27 cellular contexts compared by ENCODE assay signal in genomic region chr21:25759573-25759972, GRCh38. TPM values are rescaled to one million over a fixed set of nuclear protein-coding genes. Genes with fewer than 3 reads are reported as not detected.
A peak's percentile ranks its signal among the peaks of the same experiment; 100 is the strongest.
DNase-seq lines count a peak whose midpoint lies in the region; ATAC-seq and TF ChIP-seq lines count a peak whose summit lies in the region.
"Had no signal": no experiment of that assay in that cellular context is flagged by ENCODE, and none has a peak within 500 bp of the region (broad histone marks: within the 10 kb centered on the region; RNA-seq: fewer than 3 reads in every experiment).

No MANE protein-coding gene starts in this region.

- H2BK12ac ChIP-seq in mesenchymal stem cell (ENCODE audit: low read length in 2 of 2) = no peak overlapping the region

- H3K9me3 ChIP-seq in mesenchymal stem cell (ENCODE audit: control insufficient read depth, low read length) = no peaks in the 10 kb centered on the region
- no peaks in the 10 kb centered on the region for H3K9me3 ChIP-seq in transverse colon
- H3K9me3 ChIP-seq: BLaER1 treated with 17β-estradiol and CSF1 and Interleukin-3, amounts not matched to agents 10 nM and 100 nM; upper lobe of left lung had no signal

- no peak for TF ChIP-seq POLR2A in transverse colon (IDR thresholded peaks at IDR 0.05)

- no peak overlapping the region for H2BK120ac ChIP-seq in mesenchymal stem cell (ENCODE audit: low read depth, low read length)

- no peak overlapping the region for H4K8ac ChIP-seq in mesenchymal stem cell (ENCODE audit: low read length)

- H3K4me1 ChIP-seq in mesenchymal stem cell (ENCODE audit: control insufficient read depth, insufficient read depth, low read depth, low read length) = no peaks in the 10 kb centered on the region
- no peaks in the 10 kb centered on the region for H3K4me1 ChIP-seq in transverse colon
- H3K4me1 ChIP-seq: BLaER1 treated with 17β-estradiol and CSF1 and Interleukin-3, amounts not matched to agents 10 nM and 100 nM had no signal

- no peak overlapping the region for H2BK15ac ChIP-seq in mesenchymal stem cell (ENCODE audit: low read depth, poor library complexity, severe bottlenecking)

- intact Hi-C loops in transverse colon (cut with DNase I; ENCODE audit: low total_unique reads) = no loop called here

- H3K27me3 Mint-ChIP-seq in activated naive CD4-positive, alpha-beta T cell treated with anti-CD3 and anti-CD28 coated beads, Interleukin-2, amount 50 U/mL, for 24 hours = no peaks in the 10 kb centered on the region
- no peaks in the 10 kb centered on the region for H3K27me3 Mint-ChIP-seq in activated T-helper 17 cell treated with anti-CD3 and anti-CD28 coated beads, Interleukin-2, amount 50 U/mL, for 72 hours
- H3K27me3 Mint-ChIP-seq: naive thymus-derived CD8-positive, alpha-beta T cell; T-cell had no signal

- H3K9me3 Mint-ChIP-seq in activated naive CD4-positive, alpha-beta T cell treated with anti-CD3 and anti-CD28 coated beads, Interleukin-2, amount 50 U/mL, for 24 hours = no peaks in the 10 kb centered on the region
- H3K9me3 Mint-ChIP-seq in activated T-helper 17 cell treated with anti-CD3 and anti-CD28 coated beads, Interleukin-2, amount 50 U/mL, for 72 hours = no peaks in the 10 kb centered on the region
- H3K9me3 Mint-ChIP-seq: H9; naive thymus-derived CD8-positive, alpha-beta T cell; T-cell; WTC11 had no signal

- H3K36me3 Mint-ChIP-seq in activated naive CD4-positive, alpha-beta T cell treated with anti-CD3 and anti-CD28 coated beads, Interleukin-2, amount 50 U/mL, for 24 hours = peaks cover 22% of the 10 kb centered on the region
- H3K36me3 Mint-ChIP-seq in activated T-helper 17 cell treated with anti-CD3 and anti-CD28 coated beads, Interleukin-2, amount 50 U/mL, for 72 hours (ENCODE audit: low read depth) = peaks cover 99% of the 10 kb centered on the region

- H4K91ac ChIP-seq in mesenchymal stem cell (ENCODE audit: low read length) = no peak overlapping the region

- ATAC-seq in activated T-helper 17 cell treated with anti-CD3 and anti-CD28 coated beads, Interleukin-2, amount 50 U/mL, for 72 hours (replicated peaks) = peak; percentile 59
- no peak for ATAC-seq in GM19023 (IDR thresholded peaks at IDR 0.05; ENCODE audit: unreplicated experiment)
- ATAC-seq: GM12878; K562; naive thymus-derived CD8-positive, alpha-beta T cell; T-cell; WTC11 had no signal

- H3K23ac ChIP-seq in mesenchymal stem cell (ENCODE audit: low read length in 2 of 2) = no peak overlapping the region

- H3K36me3 ChIP-seq in mesenchymal stem cell (ENCODE audit: control insufficient read depth in 1 of 2, insufficient read depth in 2 of 2, low read depth in 1 of 2, low read length in 2 of 2) (peaks cover 0 to 59% of the 10 kb centered on the region in 2 experiments), transverse colon (peaks cover 0 to 53% (median 25%) of the 10 kb centered on the region in 4 donors)

- peaks cover 19% of the 10 kb centered on the region for H3K4me1 Mint-ChIP-seq in activated naive CD4-positive, alpha-beta T cell treated with anti-CD3 and anti-CD28 coated beads, Interleukin-2, amount 50 U/mL, for 24 hours
- H3K4me1 Mint-ChIP-seq in activated T-helper 17 cell treated with anti-CD3 and anti-CD28 coated beads, Interleukin-2, amount 50 U/mL, for 72 hours = peaks cover 14% of the 10 kb centered on the region
- H3K4me1 Mint-ChIP-seq: H9, WTC11 had no signal

- no peak overlapping the region for H3K14ac ChIP-seq in mesenchymal stem cell (ENCODE audit: low read length in 2 of 2)

- H3K4me2 ChIP-seq in mesenchymal stem cell (ENCODE audit: low read length, poor library complexity, severe bottlenecking) = no peak overlapping the region
- H3K4me2 ChIP-seq: BLaER1 treated with 17β-estradiol and CSF1 and Interleukin-3, amounts not matched to agents 10 nM and 100 nM had no signal

- peak overlapping the region; percentile 1 for H3K27ac Mint-ChIP-seq in activated naive CD4-positive, alpha-beta T cell treated with anti-CD3 and anti-CD28 coated beads, Interleukin-2, amount 50 U/mL, for 24 hours
- peak overlapping the region; percentile 40 for H3K27ac Mint-ChIP-seq in activated T-helper 17 cell treated with anti-CD3 and anti-CD28 coated beads, Interleukin-2, amount 50 U/mL, for 72 hours
- H3K27ac Mint-ChIP-seq: WTC11 had no signal

- H3K18ac ChIP-seq in mesenchymal stem cell (ENCODE audit: low read depth in 1 of 2, low read length in 2 of 2) = no peak overlapping the region

- H3K4me3 ChIP-seq in choroid plexus epithelial cell (ENCODE audit: low read depth, low read length) (no peak overlapping the region), mesenchymal stem cell (ENCODE audit: insufficient read depth in 1 of 2, low read depth in 1 of 2, low read length in 2 of 2) (no peak overlapping the region), transverse colon (no peak overlapping the region)
- H3K4me3 ChIP-seq: BLaER1 treated with 17β-estradiol and CSF1 and Interleukin-3, amounts not matched to agents 10 nM and 100 nM; cardiac muscle cell; coronary artery; GM12878; K562; upper lobe of left lung had no signal

- H3K27me3 ChIP-seq in mesenchymal stem cell (ENCODE audit: control insufficient read depth in 1 of 2, insufficient read depth in 1 of 2, low read length in 2 of 2) (no peaks in the 10 kb centered on the region), transverse colon (no peaks in the 10 kb centered on the region)
- H3K27me3 ChIP-seq: BLaER1 treated with 17β-estradiol and CSF1 and Interleukin-3, amounts not matched to agents 10 nM and 100 nM; cardiac muscle cell; upper lobe of left lung had no signal

- TF ChIP-seq EP300 in transverse colon (IDR thresholded peaks at IDR 0.05; ENCODE audit: low read depth) = no peak

- H2AK5ac ChIP-seq in mesenchymal stem cell (ENCODE audit: low read length, severe bottlenecking) = no peak overlapping the region

- H3K4ac ChIP-seq in mesenchymal stem cell (ENCODE audit: low read depth in 1 of 2, low read length in 2 of 2) = no peak overlapping the region

- H3K4me3 Mint-ChIP-seq in activated naive CD4-positive, alpha-beta T cell treated with anti-CD3 and anti-CD28 coated beads, Interleukin-2, amount 50 U/mL, for 24 hours = no peak overlapping the region
- no peak overlapping the region for H3K4me3 Mint-ChIP-seq in activated T-helper 17 cell treated with anti-CD3 and anti-CD28 coated beads, Interleukin-2, amount 50 U/mL, for 72 hours
- H3K4me3 Mint-ChIP-seq: H9; naive thymus-derived CD8-positive, alpha-beta T cell; T-cell; WTC11 had no signal

- no peak overlapping the region for H3K9ac ChIP-seq in mesenchymal stem cell (ENCODE audit: low read length)
- H3K9ac ChIP-seq: BLaER1 treated with 17β-estradiol and CSF1 and Interleukin-3, amounts not matched to agents 10 nM and 100 nM had no signal

- in situ Hi-C loops in transverse colon (cut with MboI; ENCODE audit: low pct_ligation_motif_present in 1 of 4, low pct_unique_long_range_greater_than_20kb in 1 of 4, low sequenced_read_pairs in 3 of 4) = no loop called here

- peaks cover 11% of the 10 kb centered on the region for H3K79me1 ChIP-seq in mesenchymal stem cell (replicated peaks; ENCODE audit: low read length, poor library complexity, severe bottlenecking)

- no peak overlapping the region for H2BK5ac ChIP-seq in mesenchymal stem cell (ENCODE audit: low read depth, low read length, poor library complexity, severe bottlenecking)

- TF ChIP-seq CTCF in choroid plexus epithelial cell (conservative IDR thresholded peaks at IDR 0.05; ENCODE audit: low read depth, low read length) (no peak), transverse colon (IDR thresholded peaks at IDR 0.05) (no peak)

- no peak overlapping the region for H2AFZ ChIP-seq in mesenchymal stem cell (ENCODE audit: low read depth, low read length)

- H3K27ac ChIP-seq in mesenchymal stem cell (ENCODE audit: low read length, poor library complexity, severe bottlenecking) = no peak overlapping the region
- no peak overlapping the region for H3K27ac ChIP-seq in transverse colon
- H3K27ac ChIP-seq: BLaER1 treated with 17β-estradiol and CSF1 and Interleukin-3, amounts not matched to agents 10 nM and 100 nM; cardiac muscle cell; coronary artery; upper lobe of left lung had no signal

- WGBS in mesenchymal stem cell = 71% methylated on average over 1 of the region's 1 CpG
- 66 to 73% methylated on average over 1 of the region's 1 CpG for WGBS in transverse colon (ENCODE audit: low coverage in 1 of 2), 2 donors

- DNase-seq in activated naive CD4-positive, alpha-beta T cell treated with Interleukin-2 at 50 U/mL for 16 hours = no peak
- DNase-seq in choroid plexus epithelial cell (ENCODE audit: low read depth) = peak; percentile 34
- peak; percentile 17 for DNase-seq in mesenchymal stem cell
- no peak for DNase-seq in transverse colon
- DNase-seq: activated gamma-delta T cell; effector memory CD4-positive, alpha-beta T cell; H9; naive thymus-derived CD8-positive, alpha-beta T cell; NCI-H1417; NCI-H2029; NCI-H2227 treated with DMSO at 0.1 percent for 48 hours; NCI-H526 treated with DMSO at 0.1 percent for 48 hours; NK-92 treated with Interleukin-12 subunit alpha and Interleukin-12 subunit beta, amount 100 ng/mL, for 24 hours; occipital lobe; stimulated activated CD4-positive, alpha-beta T cell treated with anti-CD3 and anti-CD28 coated beads, Interleukin-4, amount 100 ng/mL, for 4 hours; substantia nigra; T-cell; upper lobe of left lung had no signal

RNA-seq across cellular contexts. Expression of gene GABPA, which starts 24.8 kb away (rescaled TPM):
- total RNA-seq in activated T-helper 17 cell treated with anti-CD3 and anti-CD28 coated beads, Interleukin-2, amount 50 U/mL, for 72 hours = 10 to 100 TPM; 17.3 to 24.9 TPM
- 11.7 TPM for polyA plus RNA-seq in mesenchymal stem cell (2013, experiment 1 of 2)
- 13.0 TPM for polyA plus RNA-seq in mesenchymal stem cell (2013, experiment 2 of 2)
- total RNA-seq in transverse colon = 10 to 100 TPM in 3 of 4 donors, 1 to 10 TPM in 1; 5.4 to 23.3 (median 18.6) TPM

RNA-seq across cellular contexts. Expression of gene ATP5PF, which starts 24.9 kb away (rescaled TPM):
- total RNA-seq in activated T-helper 17 cell treated with anti-CD3 and anti-CD28 coated beads, Interleukin-2, amount 50 U/mL, for 72 hours = 100 to 1,000 TPM in 1 of 2 donors, 10 to 100 TPM in 1; 89.7 to 151 TPM
- 306 TPM for polyA plus RNA-seq in mesenchymal stem cell (2013, experiment 1 of 2)
- 317 TPM for polyA plus RNA-seq in mesenchymal stem cell (2013, experiment 2 of 2)
- 100 to 1,000 TPM in 1 of 4 donors, 10 to 100 TPM in 3; 56.9 to 147 (median 78.4) TPM for total RNA-seq in transverse colon

Comparison
In these comparisons a context has a peak if more than half of its experiments do, and no peak if none do; other contexts are left out.
1. DNase-seq: peak in choroid plexus epithelial cell (single experiment) and mesenchymal stem cell (single experiment); none in activated naive CD4-positive, alpha-beta T cell treated with Interleukin-2 at 50 U/mL for 16 hours (single experiment) and transverse colon (single experiment).